In the genomic region with DNA sequence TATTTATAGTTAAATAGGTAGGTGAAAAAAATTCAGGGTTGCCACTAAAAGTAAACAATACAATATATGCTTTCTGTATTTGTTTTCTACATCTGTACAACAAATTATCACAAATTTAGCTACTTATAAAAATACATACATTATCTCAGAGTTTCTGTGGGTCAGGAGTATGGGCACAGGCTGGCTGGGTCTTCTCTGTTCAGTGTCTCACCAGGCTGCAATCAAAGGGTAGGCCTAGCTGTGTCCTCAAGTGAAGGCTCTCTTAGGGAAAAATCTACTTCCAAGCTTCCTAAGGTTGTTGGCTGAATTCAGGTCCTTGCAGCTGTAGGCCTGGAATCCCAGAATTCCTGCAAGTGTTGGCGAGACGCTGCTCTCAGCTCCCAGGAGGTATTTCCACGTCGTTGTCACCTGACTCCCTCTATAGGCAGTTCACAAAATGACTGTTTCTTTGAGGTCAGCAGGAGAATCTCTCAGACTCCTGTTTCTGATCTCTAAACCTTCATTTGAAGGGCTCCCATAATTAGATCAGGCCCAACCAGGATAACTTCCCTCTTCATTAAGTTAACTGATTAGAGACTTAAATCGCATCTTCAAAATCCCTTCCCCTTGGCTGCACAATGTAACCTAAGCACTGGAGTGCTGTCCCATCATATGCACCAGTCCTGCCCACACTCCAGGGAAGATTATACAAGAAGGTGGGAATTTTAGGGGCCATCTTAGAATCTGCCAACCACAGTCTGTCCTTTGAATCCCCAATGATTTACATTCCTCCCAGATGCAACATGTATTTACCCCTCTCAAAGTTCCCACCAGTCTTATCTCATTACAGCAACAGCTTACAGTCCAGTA, we compare ENCODE assay signal across 9 cellular contexts.
DNase-seq lines count a peak whose midpoint lies in the region; ATAC-seq and TF ChIP-seq lines count a peak whose summit lies in the region.
"Had no signal": no experiment of that assay in that cellular context is flagged by ENCODE, and none has a peak within 500 bp of the region (broad histone marks: within the 10 kb centered on the region; RNA-seq: fewer than 3 reads in every experiment).

No MANE protein-coding gene starts in this region.

- DNase-seq in NCI-H345 (lab: John Stamatoyannopoulos, UW): peak; percentile 6
- DNase-seq in NCI-H345 treated with DMSO at 0.1 percent for 48 hours (lab: John Stamatoyannopoulos, UW; ENCODE audit: unreplicated experiment): no peak
- DNase-seq in NCI-H526 treated with DMSO at 0.1 percent for 48 hours (lab: John Stamatoyannopoulos, UW): peak; percentile 10
- peak; percentile 22 to 35 for DNase-seq in fibroblast of lung (ENCODE audit: low read depth in 2 of 2)
- no peak for DNase-seq in transverse colon
- DNase-seq in CD8-positive, alpha-beta T cell: no peak
- no peak for DNase-seq in PC-9

- H3K4me2 ChIP-seq in fibroblast of lung (ENCODE audit: extremely low read depth, insufficient read depth, low read length) (no peak overlapping the region), PC-9 (no peak overlapping the region)

- POLR2A ChIA-PET in CD8-positive, alpha-beta T cell (lab: Charles Lee): interaction anchor here (0.6 kb wide), 1 partner anchor 379 kb away, joined by 3 read pairs; no protein-coding TSS in a partner anchor
- POLR2A ChIA-PET in PC-9 (lab: Charles Lee; ENCODE audit: unreplicated experiment): no interaction called here

- TF ChIP-seq CTCF in fibroblast of lung (conservative IDR thresholded peaks at IDR 0.05 in 1 of 2, IDR thresholded peaks at IDR 0.05 in 1 of 2; ENCODE audit: low read depth in 1 of 2, low read length in 2 of 2) (peak in 1 of 2 donors; percentile 47), transverse colon (IDR thresholded peaks at IDR 0.05) (peak in 4 of 5 experiments; percentile 19 to 37 (median 26)), PC-9 (conservative IDR thresholded peaks at IDR 0.05) (no peak; the same call in 1 of the 2 replicates)
- no peak for TF ChIP-seq CTCF in CD8-positive, alpha-beta T cell (IDR thresholded peaks at IDR 0.05)

- peaks cover 5% of the 10 kb centered on the region for H3K4me1 Mint-ChIP-seq in CD8-positive, alpha-beta T cell (ENCODE audit: low read depth)

- whole genome bisulfite sequencing in transverse colon (ENCODE audit: low coverage in 1 of 2), 2 donors: 17% methylated on average over 5 of the region's 5 CpGs; no CpG with 5 or more reads in 1 of the 2 donors

- H3F3A ChIP-seq in PC-9 (ENCODE audit: insufficient read depth, low read depth): 0 out of 2 replicates have a peak, but pooled peaks cover under 1% of the 10 kb centered on the region

- no peak overlapping the region for H3K4me3 Mint-ChIP-seq in CD8-positive, alpha-beta T cell

- H3K9me3 ChIP-seq in fibroblast of lung (ENCODE audit: control insufficient read depth, insufficient read depth, low read depth, low read length) (no peaks in the 10 kb centered on the region), transverse colon (no peaks in the 10 kb centered on the region), PC-9 (ENCODE audit: insufficient read depth, low read depth) (no peaks in the 10 kb centered on the region)
- no peaks in the 10 kb centered on the region for H3K9me3 ChIP-seq in CD8-positive, alpha-beta T cell (ENCODE audit: low read length)

- H3K9me3 Mint-ChIP-seq in CD8-positive, alpha-beta T cell: no peaks in the 10 kb centered on the region
- H3K9me3 Mint-ChIP-seq: activated naive CD4-positive, alpha-beta T cell treated with anti-CD3 and anti-CD28 coated beads, Interleukin-2, amount 50 U/mL, for 72 hours had no signal

- H3K4me1 ChIP-seq in fibroblast of lung (ENCODE audit: control insufficient read depth, extremely low read depth, insufficient read depth, low read length) (no peaks in the 10 kb centered on the region), transverse colon (no peaks in the 10 kb centered on the region), PC-9 (replicated peaks; ENCODE audit: insufficient read depth) (0 out of 2 replicates have a peak, but pooled peaks cover under 1% of the 10 kb centered on the region)
- H3K4me1 ChIP-seq in CD8-positive, alpha-beta T cell (ENCODE audit: insufficient read depth, low read length): no peaks in the 10 kb centered on the region

- no peak for TF ChIP-seq EP300 in transverse colon (IDR thresholded peaks at IDR 0.05; ENCODE audit: low read depth)

- no peak overlapping the region for H3K4me3 ChIP-seq in fibroblast of lung (replicated peaks in 1 of 4; ENCODE audit: control extremely low read depth in 1 of 4, insufficient read depth in 1 of 4, low read depth in 3 of 4, low read length in 4 of 4)
- no peak overlapping the region for H3K4me3 ChIP-seq in transverse colon
- no peak overlapping the region for H3K4me3 ChIP-seq in CD8-positive, alpha-beta T cell (ENCODE audit: low read depth, low read length)
- no peak overlapping the region for H3K4me3 ChIP-seq in PC-9

- H3K27me3 ChIP-seq in fibroblast of lung (ENCODE audit: control insufficient read depth, insufficient read depth, low read length) (no peaks in the 10 kb centered on the region), transverse colon (no peaks in the 10 kb centered on the region), PC-9 (ENCODE audit: insufficient read depth, low read depth) (no peaks in the 10 kb centered on the region)
- H3K27me3 ChIP-seq in CD8-positive, alpha-beta T cell (ENCODE audit: insufficient read depth, low read length): no peaks in the 10 kb centered on the region

- H4K20me1 ChIP-seq in fibroblast of lung (ENCODE audit: control insufficient read depth, extremely low read depth, insufficient read depth, low read length): no peaks in the 10 kb centered on the region
- no peaks in the 10 kb centered on the region for H4K20me1 ChIP-seq in PC-9 (ENCODE audit: insufficient read depth)

- no peak overlapping the region for H3K27ac ChIP-seq in fibroblast of lung (ENCODE audit: insufficient read depth, low read length)
- no peak overlapping the region for H3K27ac ChIP-seq in transverse colon
- H3K27ac ChIP-seq in CD8-positive, alpha-beta T cell (ENCODE audit: low read depth, low read length): no peak overlapping the region
- no peak overlapping the region for H3K27ac ChIP-seq in PC-9

- intact Hi-C loops in transverse colon (cut with DNase I; ENCODE audit: low total_unique reads) (no loop called here), PC-9 (cut with micrococcal nuclease; ENCODE audit: unreplicated experiment) (loop anchor here (5.0 kb wide), 1 partner anchor 246 kb away; no protein-coding TSS in a partner anchor)
- intact Hi-C loops in CD8-positive, alpha-beta T cell (cut with DNase I, micrococcal nuclease): no loop called here

- H3K36me3 ChIP-seq in fibroblast of lung (ENCODE audit: control insufficient read depth, insufficient read depth, low read length): no peaks in the 10 kb centered on the region
- no peaks in the 10 kb centered on the region for H3K36me3 ChIP-seq in transverse colon
- no peaks in the 10 kb centered on the region for H3K36me3 ChIP-seq in CD8-positive, alpha-beta T cell (ENCODE audit: insufficient read depth, low read length)
- H3K36me3 ChIP-seq in PC-9 (ENCODE audit: low read depth): no peaks in the 10 kb centered on the region

- no peaks in the 10 kb centered on the region for H3K36me3 Mint-ChIP-seq in CD8-positive, alpha-beta T cell

- no peaks in the 10 kb centered on the region for H3K9me2 ChIP-seq in PC-9 (ENCODE audit: insufficient read depth)

- CTCF ChIA-PET in CD8-positive, alpha-beta T cell (lab: Charles Lee): interaction anchor here (1.0 kb wide), 1 partner anchor 386 kb away, joined by 3 read pairs; no protein-coding TSS in a partner anchor
- CTCF ChIA-PET in PC-9 (lab: Charles Lee): no interaction called here

- no TSS peak for BruUV-seq in PC-9 (replicated peaks; lab: Mats Ljungman, UMichigan)

- TF ChIP-seq POLR2A in transverse colon (IDR thresholded peaks at IDR 0.05): no peak

- H3K79me2 ChIP-seq in fibroblast of lung (ENCODE audit: control insufficient read depth, insufficient read depth, low read length) (no peaks in the 10 kb centered on the region), PC-9 (ENCODE audit: low read depth) (no peaks in the 10 kb centered on the region)

- H2AFZ ChIP-seq in fibroblast of lung (ENCODE audit: low read length) (no peak overlapping the region), PC-9 (no peak overlapping the region)

- no peaks in the 10 kb centered on the region for H3K27me3 Mint-ChIP-seq in CD8-positive, alpha-beta T cell (ENCODE audit: low read depth)

- in situ Hi-C loops in transverse colon (cut with MboI; ENCODE audit: low pct_ligation_motif_present in 1 of 4, low pct_unique_long_range_greater_than_20kb in 1 of 4, low sequenced_read_pairs in 3 of 4): no loop called here

- no peak overlapping the region for H3K27ac Mint-ChIP-seq in CD8-positive, alpha-beta T cell

- peak; percentile 67 for ATAC-seq in HG02610 (IDR thresholded peaks at IDR 0.05; ENCODE audit: unreplicated experiment)
- ATAC-seq in CD8-positive, alpha-beta T cell: no peak

- no peak overlapping the region for H3K9ac ChIP-seq in fibroblast of lung (ENCODE audit: insufficient read depth, low read length)

Comparison
In these comparisons a context has a peak if more than half of its experiments do, and no peak if none do; other contexts are left out.
1. DNase-seq: peak in NCI-H345 (single experiment), NCI-H526 treated with DMSO at 0.1 percent for 48 hours (single experiment) and fibroblast of lung (2 of 2); none in NCI-H345 treated with DMSO at 0.1 percent for 48 hours (single experiment), transverse colon (single experiment), CD8-positive, alpha-beta T cell (0 of 7) and PC-9 (0 of 2).
2. CTCF ChIP-seq: peak in transverse colon (4 of 5); none in CD8-positive, alpha-beta T cell (single experiment) and PC-9 (single experiment).